ENCODE assay signal across 14 cellular contexts in genomic region chr17:78707016-78707415, GRCh38.
DNase-seq lines count a peak whose midpoint lies in the region; ATAC-seq and TF ChIP-seq lines count a peak whose summit lies in the region.
"Had no signal": no experiment of that assay in that cellular context is flagged by ENCODE, and none has a peak within 500 bp of the region (broad histone marks: within the 10 kb centered on the region; RNA-seq: fewer than 3 reads in every experiment).

No MANE protein-coding gene starts in this region.

- H4K20me1 ChIP-seq in SU-DHL-6 (ENCODE audit: low read depth, low read length): no peaks in the 10 kb centered on the region

- no peak for TF ChIP-seq EP300 in stomach (IDR thresholded peaks at IDR 0.05)

- H3K4me3 Mint-ChIP-seq in activated T-cell treated with anti-CD3 and anti-CD28 coated beads, Interleukin-2, amount 50 U/mL, for 24 hours: no peak overlapping the region
- H3K4me3 Mint-ChIP-seq in endodermal cell: no peak overlapping the region
- H3K4me3 Mint-ChIP-seq in stimulated activated memory B cell treated with anti-CD40 and anti-IgM and Interleukin-4, amounts not matched to agents 10 μg/mL and 1 μg/mL and 100 μg/mL, for 72 hours: no peak overlapping the region

- peaks cover 48% of the 10 kb centered on the region for H3F3A ChIP-seq in SU-DHL-6 (ENCODE audit: insufficient read depth)

- no peak overlapping the region for H2AFZ ChIP-seq in SU-DHL-6 (ENCODE audit: low read depth, low read length, severe bottlenecking)
- H2AFZ ChIP-seq: parathyroid adenoma had no signal

- H3K4me2 ChIP-seq in SU-DHL-6 (ENCODE audit: low read depth, low read length, poor library complexity, severe bottlenecking): peak overlapping the region; percentile 59

- peaks cover 30% of the 10 kb centered on the region for H3K36me3 ChIP-seq in SU-DHL-6 (ENCODE audit: low read length)
- H3K36me3 ChIP-seq in endodermal cell (ENCODE audit: control insufficient read depth, insufficient read depth, low read length): peaks cover 22% of the 10 kb centered on the region
- H3K36me3 ChIP-seq in stomach: peaks cover 20 to 71% (median 59%) of the 10 kb centered on the region in 4 donors

- H3K9me3 ChIP-seq in SU-DHL-6 (ENCODE audit: insufficient read depth, low read length) (no peaks in the 10 kb centered on the region), endodermal cell (ENCODE audit: control insufficient read depth, low read length) (no peaks in the 10 kb centered on the region), stomach (no peaks in the 10 kb centered on the region)
- H3K9me3 ChIP-seq: transverse colon had no signal

- H3K9ac ChIP-seq in SU-DHL-6 (ENCODE audit: low read length) (peak overlapping the region; percentile 51), endodermal cell (ENCODE audit: extremely low read depth, low read length, poor library complexity, severe bottlenecking) (no peak overlapping the region)
- H3K9ac ChIP-seq: parathyroid adenoma had no signal

- no peaks in the 10 kb centered on the region for H3K9me3 Mint-ChIP-seq in activated T-cell treated with anti-CD3 and anti-CD28 coated beads, Interleukin-2, amount 50 U/mL, for 24 hours
- H3K9me3 Mint-ChIP-seq in endodermal cell: no peaks in the 10 kb centered on the region
- H3K9me3 Mint-ChIP-seq in stimulated activated memory B cell treated with anti-CD40 and anti-IgM and Interleukin-4, amounts not matched to agents 10 μg/mL and 1 μg/mL and 100 μg/mL, for 72 hours: no peaks in the 10 kb centered on the region

- H3K79me2 ChIP-seq in SU-DHL-6 (ENCODE audit: insufficient read depth, low read length): peaks cover 71% of the 10 kb centered on the region

- no peaks in the 10 kb centered on the region for H3K9me2 ChIP-seq in SU-DHL-6 (replicated peaks; ENCODE audit: insufficient read depth, low read length)

- no peak for ATAC-seq in stimulated activated memory B cell treated with anti-CD40 and anti-IgM and Interleukin-4, amounts not matched to agents 10 μg/mL and 1 μg/mL and 100 μg/mL, for 72 hours
- no peak for ATAC-seq in GM18868 (IDR thresholded peaks at IDR 0.05; ENCODE audit: unreplicated experiment)

- intact Hi-C loops in stomach (cut with DNase I; ENCODE audit: low total_unique reads): loop anchor here (10.0 kb wide), 1 partner anchor 202 kb away; no protein-coding TSS in a partner anchor

- peak overlapping the region; percentile 95 for H3K27ac ChIP-seq in SU-DHL-6 (ENCODE audit: low read depth, low read length)
- H3K27ac ChIP-seq in endodermal cell (ENCODE audit: low read depth, low read length): no peak overlapping the region
- H3K27ac ChIP-seq in stomach: no peak overlapping the region
- H3K27ac ChIP-seq: parathyroid adenoma, transverse colon had no signal

- H3K4me3 ChIP-seq in SU-DHL-6 (ENCODE audit: insufficient read depth, low read length, poor library complexity, severe bottlenecking): peak overlapping the region; percentile 1
- no peak overlapping the region for H3K4me3 ChIP-seq in endodermal cell (ENCODE audit: low read length)
- no peak overlapping the region for H3K4me3 ChIP-seq in stomach
- H3K4me3 ChIP-seq: lung, transverse colon had no signal

- H3K4me1 ChIP-seq in endodermal cell (ENCODE audit: control insufficient read depth, insufficient read depth, low read length): no peaks in the 10 kb centered on the region
- H3K4me1 ChIP-seq in stomach: peaks cover 8 to 44% (median 34%) of the 10 kb centered on the region in 4 donors

- H3K27me3 Mint-ChIP-seq in activated T-cell treated with anti-CD3 and anti-CD28 coated beads, Interleukin-2, amount 50 U/mL, for 24 hours: no peaks in the 10 kb centered on the region
- H3K27me3 Mint-ChIP-seq in endodermal cell (ENCODE audit: insufficient read depth): no peaks in the 10 kb centered on the region
- no peaks in the 10 kb centered on the region for H3K27me3 Mint-ChIP-seq in stimulated activated memory B cell treated with anti-CD40 and anti-IgM and Interleukin-4, amounts not matched to agents 10 μg/mL and 1 μg/mL and 100 μg/mL, for 72 hours

- H3K36me3 Mint-ChIP-seq in activated T-cell treated with anti-CD3 and anti-CD28 coated beads, Interleukin-2, amount 50 U/mL, for 24 hours (ENCODE audit: low read depth): peaks cover 77% of the 10 kb centered on the region
- peaks cover 12% of the 10 kb centered on the region for H3K36me3 Mint-ChIP-seq in endodermal cell (ENCODE audit: low read depth)
- peaks cover 61% of the 10 kb centered on the region for H3K36me3 Mint-ChIP-seq in stimulated activated memory B cell treated with anti-CD40 and anti-IgM and Interleukin-4, amounts not matched to agents 10 μg/mL and 1 μg/mL and 100 μg/mL, for 72 hours

- WGBS in endodermal cell (ENCODE audit: insufficient coverage in 1 of 2, insufficient read length in 1 of 2), 2 experiments: 93 to 100% methylated on average over 1 to 7 of the region's 7 CpGs
- WGBS in stomach, 5 donors: 76 to 84% (median 79%) methylated on average over 7 of the region's 7 CpGs

- TF ChIP-seq POLR2A in stomach (IDR thresholded peaks at IDR 0.05): no peak

- DNase-seq in activated T-cell treated with anti-CD3 and anti-CD28 coated beads, Interleukin-2, amount 50 U/mL, for 24 hours: no peak
- DNase-seq in activated T-cell treated with anti-CD3 and anti-CD28 coated beads for 4 hours: no peak
- peak; percentile 13 for DNase-seq in endodermal cell
- no peak for DNase-seq in NCI-H510A (lab: John Stamatoyannopoulos, UW)
- DNase-seq in stomach: no peak
- DNase-seq: DMS153, KBM-7, NCI-H187, transverse colon had no signal

- no peaks in the 10 kb centered on the region for H3K27me3 ChIP-seq in SU-DHL-6 (ENCODE audit: low read length)
- no peaks in the 10 kb centered on the region for H3K27me3 ChIP-seq in endodermal cell (ENCODE audit: control insufficient read depth, insufficient read depth, low read length, poor library complexity, severe bottlenecking)
- H3K27me3 ChIP-seq in stomach: no peaks in the 10 kb centered on the region
- H3K27me3 ChIP-seq: transverse colon had no signal

- H3K27ac Mint-ChIP-seq in activated T-cell treated with anti-CD3 and anti-CD28 coated beads, Interleukin-2, amount 50 U/mL, for 24 hours: peak overlapping the region; percentile 80
- H3K27ac Mint-ChIP-seq in endodermal cell: no peak overlapping the region
- H3K27ac Mint-ChIP-seq in stimulated activated memory B cell treated with anti-CD40 and anti-IgM and Interleukin-4, amounts not matched to agents 10 μg/mL and 1 μg/mL and 100 μg/mL, for 72 hours: peak overlapping the region; percentile 90

- TF ChIP-seq CTCF in SU-DHL-6 (IDR thresholded peaks at IDR 0.05; ENCODE audit: insufficient read depth, low read length, poor library complexity, severe bottlenecking): no peak
- no peak for TF ChIP-seq CTCF in endodermal cell (conservative IDR thresholded peaks at IDR 0.05)
- TF ChIP-seq CTCF in stomach (IDR thresholded peaks at IDR 0.05): no peak

- H3K4me1 Mint-ChIP-seq in activated T-cell treated with anti-CD3 and anti-CD28 coated beads, Interleukin-2, amount 50 U/mL, for 24 hours (ENCODE audit: low read depth): peaks cover 64% of the 10 kb centered on the region
- no peaks in the 10 kb centered on the region for H3K4me1 Mint-ChIP-seq in endodermal cell
- peaks cover 68% of the 10 kb centered on the region for H3K4me1 Mint-ChIP-seq in stimulated activated memory B cell treated with anti-CD40 and anti-IgM and Interleukin-4, amounts not matched to agents 10 μg/mL and 1 μg/mL and 100 μg/mL, for 72 hours
